In genomic region chr5:84450617-84451414, GRCh38 we compare ENCODE assay signal across 9 cellular contexts.
A peak's percentile ranks its signal among the peaks of the same experiment; 100 is the strongest.
DNase-seq lines count a peak whose midpoint lies in the region; ATAC-seq, FAIRE-seq and TF ChIP-seq lines count a peak whose summit lies in the region.
"Had no signal": no experiment of that assay in that cellular context is flagged by ENCODE, and none has a peak within 500 bp of the region (broad histone marks: within the 10 kb centered on the region; RNA-seq: fewer than 3 reads in every experiment).

No MANE protein-coding gene starts in this region.

- peaks cover 15% of the 10 kb centered on the region for H3K9me3 Mint-ChIP-seq in nephron

- DNase-seq in D721Med (ENCODE audit: insufficient read length, low spot score) (no peak), Kasumi-1 (lab: John Stamatoyannopoulos, UW) (peak; percentile 1 to 17), cardiac fibroblast (ENCODE audit: low read depth in 2 of 2) (peak; percentile 31 to 41), mesenteric fat pad (ENCODE audit: low spot score) (no peak), NCI-H345 treated with DMSO at 0.1 percent for 48 hours (lab: John Stamatoyannopoulos, UW; ENCODE audit: unreplicated experiment) (no peak)
- DNase-seq in stimulated activated CD4-positive, alpha-beta T cell treated with anti-CD3 and anti-CD28 coated beads, Interleukin-2, amount 100 ng/mL, for 48 hours = no peak
- DNase-seq: thyroid gland had no signal

- FAIRE-seq in D721Med (lab: Jason Lieb, UNC) = no peak

- H3K27me3 Mint-ChIP-seq in nephron (ENCODE audit: low read depth) = peaks cover 5% of the 10 kb centered on the region

- no peaks in the 10 kb centered on the region for H3K36me3 Mint-ChIP-seq in nephron (ENCODE audit: low read depth)

- H3K4me3 ChIP-seq in cardiac fibroblast (replicated peaks in 1 of 2; ENCODE audit: low read depth in 2 of 2, low read length in 2 of 2) = no peak overlapping the region
- H3K4me3 ChIP-seq: thyroid gland had no signal

- H3K27ac Mint-ChIP-seq in nephron = no peak overlapping the region

- TF ChIP-seq CTCF in D721Med (IDR thresholded peaks at IDR 0.05; ENCODE audit: insufficient read depth, missing control alignments) = peak; percentile 38
- peak; percentile 40 for TF ChIP-seq CTCF in cardiac fibroblast (IDR thresholded peaks at IDR 0.05; ENCODE audit: low read depth, low read length)
- TF ChIP-seq CTCF in nephron (IDR thresholded peaks at IDR 0.05; ENCODE audit: unreplicated experiment in 3 of 3) = peak; percentile 37 to 46 (median 41)

- no peak overlapping the region for H3K4me3 Mint-ChIP-seq in nephron

- no peak for ATAC-seq in GM21737 (IDR thresholded peaks at IDR 0.05; ENCODE audit: unreplicated experiment)

- no peaks in the 10 kb centered on the region for H3K4me1 Mint-ChIP-seq in nephron

Comparison
In these comparisons a context has a peak if more than half of its experiments do, and no peak if none do; other contexts are left out.
1. DNase-seq: peak in Kasumi-1 (2 of 2) and cardiac fibroblast (2 of 2); none in D721Med (single experiment), mesenteric fat pad (single experiment), NCI-H345 treated with DMSO at 0.1 percent for 48 hours (single experiment) and stimulated activated CD4-positive, alpha-beta T cell treated with anti-CD3 and anti-CD28 coated beads, Interleukin-2, amount 100 ng/mL, for 48 hours (0 of 2).
2. Peak in every context shown above with its lines, with median percentiles within 50 percentile points of each other: CTCF ChIP-seq.